ENCODE assay signal across 15 cellular contexts in the genomic region with DNA sequence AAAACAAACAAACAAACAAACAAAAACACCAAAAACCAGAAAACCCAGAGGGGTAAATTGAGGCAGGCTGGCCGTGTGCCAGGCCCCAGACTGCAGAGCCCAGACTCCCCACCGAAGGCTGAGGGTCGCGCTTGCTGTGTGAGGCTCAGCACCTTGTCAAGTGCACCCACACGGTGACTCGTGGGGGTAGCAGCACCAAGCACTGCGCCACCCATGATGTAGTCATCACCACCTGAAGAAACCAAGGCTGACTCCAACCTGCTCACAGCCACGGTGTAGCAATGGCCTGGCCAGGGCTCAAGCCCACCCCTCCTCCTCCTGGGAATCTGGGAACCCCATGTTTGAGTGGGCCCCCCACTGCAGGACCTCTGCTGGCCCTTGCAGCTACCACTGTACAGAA. TPM values are rescaled to one million over a fixed set of nuclear protein-coding genes. Genes with fewer than 3 reads are reported as not detected.
A peak's percentile ranks its signal among the peaks of the same experiment; 100 is the strongest.
DNase-seq lines count a peak whose midpoint lies in the region; ATAC-seq and TF ChIP-seq lines count a peak whose summit lies in the region.
"Had no signal": no experiment of that assay in that cellular context is flagged by ENCODE, and none has a peak within 500 bp of the region (broad histone marks: within the 10 kb centered on the region; RNA-seq: fewer than 3 reads in every experiment).

No MANE protein-coding gene starts in this region.

- H3K4me3 Mint-ChIP-seq in activated naive CD8-positive, alpha-beta T cell treated with anti-CD3 and anti-CD28 coated beads, Interleukin-2, amount 50 U/mL, for 24 hours, result no peak overlapping the region
- no peak overlapping the region for H3K4me3 Mint-ChIP-seq in activated naive CD8-positive, alpha-beta T cell treated with anti-CD3 and anti-CD28 coated beads for 36 hours
- no peak overlapping the region for H3K4me3 Mint-ChIP-seq in natural killer cell treated with Interleukin-12 subunit alpha and Interleukin-12 subunit beta and Interleukin-15 and Interleukin-18, amount 100 ng/mL, for 72 hours
- H3K4me3 Mint-ChIP-seq: activated naive CD8-positive, alpha-beta T cell treated with anti-CD3 and anti-CD28 coated beads, Interleukin-2, amount 10 ng/mL, durations not matched to agents 7 days and 5 days; natural killer cell; stimulated activated naive CD8-positive, alpha-beta T cell treated with anti-CD3 and anti-CD28 coated beads, Interleukin-15, Interleukin-2, amounts not matched to agents 100 ng/mL and 50 ng/mL, for 24 hours had no signal

- H3K4me1 Mint-ChIP-seq in activated naive CD8-positive, alpha-beta T cell treated with anti-CD3 and anti-CD28 coated beads, Interleukin-2, amount 50 U/mL, for 24 hours, result peaks cover 3% of the 10 kb centered on the region
- no peaks in the 10 kb centered on the region for H3K4me1 Mint-ChIP-seq in activated naive CD8-positive, alpha-beta T cell treated with anti-CD3 and anti-CD28 coated beads for 36 hours
- peaks cover 0 to 4% of the 10 kb centered on the region in 2 donors for H3K4me1 Mint-ChIP-seq in natural killer cell treated with Interleukin-12 subunit alpha and Interleukin-12 subunit beta and Interleukin-15 and Interleukin-18, amount 100 ng/mL, for 72 hours (ENCODE audit: low read depth in 2 of 2)

- peak overlapping the region; percentile 50 to 66 for H3K9ac ChIP-seq in colonic mucosa (ENCODE audit: low read depth in 2 of 2, low read length in 2 of 2)
- peak overlapping the region; percentile 60 to 69 for H3K9ac ChIP-seq in mucosa of rectum (ENCODE audit: low read depth in 1 of 2, low read length in 2 of 2)

- peak overlapping the region; percentile 76 for H3K27ac ChIP-seq in colonic mucosa
- peak overlapping the region; percentile 96 to 97 for H3K27ac ChIP-seq in mucosa of rectum (ENCODE audit: low read depth in 2 of 2, low read length in 2 of 2)
- H3K27ac ChIP-seq in thoracic aorta, result peak overlapping the region in 1 of 2 donors; percentile 59
- H3K27ac ChIP-seq: epithelial cell of prostate had no signal

- DNase-seq in activated naive CD8-positive, alpha-beta T cell treated with anti-CD3 and anti-CD28 coated beads, Interleukin-2, amount 50 U/mL, for 24 hours, result no peak
- no peak for DNase-seq in activated naive CD8-positive, alpha-beta T cell treated with anti-CD3 and anti-CD28 coated beads for 36 hours
- DNase-seq in colonic mucosa (no peak), thoracic aorta (ENCODE audit: low spot score) (no peak), HPDE6-E6E7 (ENCODE audit: extremely low spot score) (no peak), posterior vena cava (ENCODE audit: low spot score) (no peak)
- no peak for DNase-seq in natural killer cell treated with Interleukin-12 subunit alpha and Interleukin-12 subunit beta and Interleukin-15 and Interleukin-18, amount 100 ng/mL, for 72 hours (ENCODE audit: low spot score)
- DNase-seq: activated CD4-positive, CD25-positive, alpha-beta regulatory T cell; activated naive CD8-positive, alpha-beta T cell treated with anti-CD3 and anti-CD28 coated beads, Interleukin-2, amount 10 ng/mL, durations not matched to agents 7 days and 5 days; KG1; natural killer cell had no signal

- peak; percentile 35 for ATAC-seq in activated naive CD8-positive, alpha-beta T cell treated with anti-CD3 and anti-CD28 coated beads, Interleukin-2, amount 50 U/mL, for 24 hours
- ATAC-seq in thoracic aorta (ENCODE audit: insufficient number of reproducible peaks, low FRiP score, low read depth), result no peak
- no peak for ATAC-seq in natural killer cell treated with Interleukin-12 subunit alpha and Interleukin-12 subunit beta and Interleukin-15 and Interleukin-18, amount 100 ng/mL, for 72 hours
- ATAC-seq: natural killer cell had no signal

- no peaks in the 10 kb centered on the region for H3K9me3 Mint-ChIP-seq in activated naive CD8-positive, alpha-beta T cell treated with anti-CD3 and anti-CD28 coated beads, Interleukin-2, amount 50 U/mL, for 24 hours
- no peaks in the 10 kb centered on the region for H3K9me3 Mint-ChIP-seq in activated naive CD8-positive, alpha-beta T cell treated with anti-CD3 and anti-CD28 coated beads for 36 hours
- no peaks in the 10 kb centered on the region for H3K9me3 Mint-ChIP-seq in natural killer cell treated with Interleukin-12 subunit alpha and Interleukin-12 subunit beta and Interleukin-15 and Interleukin-18, amount 100 ng/mL, for 72 hours
- H3K9me3 Mint-ChIP-seq: activated naive CD8-positive, alpha-beta T cell treated with anti-CD3 and anti-CD28 coated beads, Interleukin-2, amount 10 ng/mL, durations not matched to agents 7 days and 5 days; natural killer cell; stimulated activated naive CD8-positive, alpha-beta T cell treated with anti-CD3 and anti-CD28 coated beads, Interleukin-15, Interleukin-2, amounts not matched to agents 100 ng/mL and 50 ng/mL, for 24 hours had no signal

- H3K27me3 ChIP-seq in colonic mucosa (no peaks in the 10 kb centered on the region), mucosa of rectum (ENCODE audit: control insufficient read depth in 2 of 2, insufficient read depth in 2 of 2, low read length in 2 of 2) (no peaks in the 10 kb centered on the region), thoracic aorta (replicated peaks; ENCODE audit: insufficient read depth) (no peaks in the 10 kb centered on the region)

- H3K9me3 ChIP-seq in colonic mucosa (no peaks in the 10 kb centered on the region), mucosa of rectum (ENCODE audit: control insufficient read depth in 2 of 2, low read length in 2 of 2) (no peaks in the 10 kb centered on the region), thoracic aorta (no peaks in the 10 kb centered on the region)

- H3K27ac Mint-ChIP-seq in activated naive CD8-positive, alpha-beta T cell treated with anti-CD3 and anti-CD28 coated beads, Interleukin-2, amount 50 U/mL, for 24 hours, result no peak overlapping the region
- no peak overlapping the region for H3K27ac Mint-ChIP-seq in activated naive CD8-positive, alpha-beta T cell treated with anti-CD3 and anti-CD28 coated beads for 36 hours
- no peak overlapping the region for H3K27ac Mint-ChIP-seq in natural killer cell treated with Interleukin-12 subunit alpha and Interleukin-12 subunit beta and Interleukin-15 and Interleukin-18, amount 100 ng/mL, for 72 hours
- H3K27ac Mint-ChIP-seq: activated naive CD8-positive, alpha-beta T cell treated with anti-CD3 and anti-CD28 coated beads, Interleukin-2, amount 10 ng/mL, durations not matched to agents 7 days and 5 days; natural killer cell; stimulated activated naive CD8-positive, alpha-beta T cell treated with anti-CD3 and anti-CD28 coated beads, Interleukin-15, Interleukin-2, amounts not matched to agents 100 ng/mL and 50 ng/mL, for 24 hours had no signal

- no peaks in the 10 kb centered on the region for H3K36me3 Mint-ChIP-seq in activated naive CD8-positive, alpha-beta T cell treated with anti-CD3 and anti-CD28 coated beads, Interleukin-2, amount 50 U/mL, for 24 hours (ENCODE audit: low read depth)
- H3K36me3 Mint-ChIP-seq in activated naive CD8-positive, alpha-beta T cell treated with anti-CD3 and anti-CD28 coated beads for 36 hours, result peaks cover 2% of the 10 kb centered on the region
- H3K36me3 Mint-ChIP-seq in natural killer cell treated with Interleukin-12 subunit alpha and Interleukin-12 subunit beta and Interleukin-15 and Interleukin-18, amount 100 ng/mL, for 72 hours, result no peaks in the 10 kb centered on the region
- H3K36me3 Mint-ChIP-seq: natural killer cell had no signal

- H3K36me3 ChIP-seq in colonic mucosa (no peaks in the 10 kb centered on the region), mucosa of rectum (ENCODE audit: control insufficient read depth in 2 of 2, insufficient read depth in 2 of 2, low read length in 2 of 2) (no peaks in the 10 kb centered on the region), thoracic aorta (peaks cover 8% of the 10 kb centered on the region)

- intact Hi-C loops in colonic mucosa (cut with DNase I) (no loop called here), posterior vena cava (cut with DNase I) (no loop called here)

- no peak overlapping the region for H3K4me3 ChIP-seq in colonic mucosa
- H3K4me3 ChIP-seq in mucosa of rectum (ENCODE audit: low read length in 2 of 2), result peak overlapping the region in 1 of 2 donors; percentile 17
- H3K4me3 ChIP-seq in thoracic aorta, result peak overlapping the region; percentile 26

- no peak for TF ChIP-seq CTCF in colonic mucosa (IDR thresholded peaks at IDR 0.05)
- TF ChIP-seq CTCF in thoracic aorta (IDR thresholded peaks at IDR 0.05), result no peak

- H3K4me1 ChIP-seq in colonic mucosa (peaks cover 14% of the 10 kb centered on the region), mucosa of rectum (ENCODE audit: control insufficient read depth in 2 of 2, insufficient read depth in 2 of 2, low read length in 2 of 2) (peaks cover 23 to 26% of the 10 kb centered on the region in 2 donors), thoracic aorta (ENCODE audit: control insufficient read depth in 1 of 2, low read depth in 2 of 2) (peaks cover 6 to 14% of the 10 kb centered on the region in 2 donors)

- H3K27me3 Mint-ChIP-seq in activated naive CD8-positive, alpha-beta T cell treated with anti-CD3 and anti-CD28 coated beads, Interleukin-2, amount 50 U/mL, for 24 hours, result peaks cover 9% of the 10 kb centered on the region
- peaks cover 4% of the 10 kb centered on the region for H3K27me3 Mint-ChIP-seq in activated naive CD8-positive, alpha-beta T cell treated with anti-CD3 and anti-CD28 coated beads for 36 hours
- H3K27me3 Mint-ChIP-seq in natural killer cell treated with Interleukin-12 subunit alpha and Interleukin-12 subunit beta and Interleukin-15 and Interleukin-18, amount 100 ng/mL, for 72 hours, result peaks cover 0 to 10% of the 10 kb centered on the region in 2 donors

RNA-seq across cellular contexts. Expression of a gene that starts 11.9 kb away (rescaled TPM):
- 10 to 100 TPM; 45.4 to 48.4 TPM for total RNA-seq in activated naive CD8-positive, alpha-beta T cell treated with anti-CD3 and anti-CD28 coated beads for 36 hours
- 10 to 100 TPM; 25.9 to 26.2 TPM for total RNA-seq in colonic mucosa
- total RNA-seq in thoracic aorta, result 100 to 1,000 TPM in 1 of 2 donors, 10 to 100 TPM in 1; 57.5 to 116 TPM
- 100 to 1,000 TPM in 1 of 2 donors, 10 to 100 TPM in 1; 83.9 to 104 TPM for total RNA-seq in natural killer cell treated with Interleukin-12 subunit alpha and Interleukin-12 subunit beta and Interleukin-15 and Interleukin-18, amount 100 ng/mL, for 72 hours
- total RNA-seq in posterior vena cava, result 100 to 1,000 TPM in 1 of 2 donors, 10 to 100 TPM in 1; 97.6 to 101 TPM

RNA-seq across cellular contexts. Expression of a gene that starts 13.7 kb away (rescaled TPM):
- total RNA-seq in activated naive CD8-positive, alpha-beta T cell treated with anti-CD3 and anti-CD28 coated beads for 36 hours, result not detected
- total RNA-seq in colonic mucosa, result not detected
- total RNA-seq in thoracic aorta, result not detected
- total RNA-seq in natural killer cell treated with Interleukin-12 subunit alpha and Interleukin-12 subunit beta and Interleukin-15 and Interleukin-18, amount 100 ng/mL, for 72 hours, result not detected
- total RNA-seq in posterior vena cava, result not detected
- total RNA-seq: activated naive CD8-positive, alpha-beta T cell treated with anti-CD3 and anti-CD28 coated beads, Interleukin-2, amount 10 ng/mL, durations not matched to agents 7 days and 5 days; left colon; natural killer cell had no signal

RNA-seq across cellular contexts. Expression of a gene that starts 17.2 kb away (rescaled TPM):
- total RNA-seq in activated naive CD8-positive, alpha-beta T cell treated with anti-CD3 and anti-CD28 coated beads for 36 hours, result not detected
- total RNA-seq in colonic mucosa, result not detected
- not detected for total RNA-seq in thoracic aorta
- not detected for total RNA-seq in natural killer cell treated with Interleukin-12 subunit alpha and Interleukin-12 subunit beta and Interleukin-15 and Interleukin-18, amount 100 ng/mL, for 72 hours
- total RNA-seq in posterior vena cava, result not detected
- total RNA-seq: activated naive CD8-positive, alpha-beta T cell treated with anti-CD3 and anti-CD28 coated beads, Interleukin-2, amount 10 ng/mL, durations not matched to agents 7 days and 5 days; natural killer cell had no signal

RNA-seq across cellular contexts. Expression of a gene that starts 39.2 kb away (rescaled TPM):
- total RNA-seq in activated naive CD8-positive, alpha-beta T cell treated with anti-CD3 and anti-CD28 coated beads for 36 hours, result 100 to 1,000 TPM; 395 to 405 TPM
- 1,000 to 10,000 TPM in 1 of 2 donors, 100 to 1,000 TPM in 1; 719 to 1,051 TPM for total RNA-seq in colonic mucosa
- total RNA-seq in thoracic aorta, result 100 to 1,000 TPM; 515 to 655 TPM
- total RNA-seq in natural killer cell treated with Interleukin-12 subunit alpha and Interleukin-12 subunit beta and Interleukin-15 and Interleukin-18, amount 100 ng/mL, for 72 hours, result 100 to 1,000 TPM; 691 to 774 TPM
- 100 to 1,000 TPM; 339 to 482 TPM for total RNA-seq in posterior vena cava

RNA-seq across cellular contexts. Expression of a gene that starts 50.0 kb away (rescaled TPM):
- total RNA-seq in activated naive CD8-positive, alpha-beta T cell treated with anti-CD3 and anti-CD28 coated beads for 36 hours, result 100 to 1,000 TPM; 556 to 594 TPM
- total RNA-seq in colonic mucosa (100 to 1,000 TPM; 407 to 546 TPM), thoracic aorta (100 to 1,000 TPM; 206 to 324 TPM), posterior vena cava (100 to 1,000 TPM; 375 to 421 TPM)
- 100 to 1,000 TPM; 874 to 929 TPM for total RNA-seq in natural killer cell treated with Interleukin-12 subunit alpha and Interleukin-12 subunit beta and Interleukin-15 and Interleukin-18, amount 100 ng/mL, for 72 hours
